ENCODE assay signal across 1 cellular context in the genomic region with DNA sequence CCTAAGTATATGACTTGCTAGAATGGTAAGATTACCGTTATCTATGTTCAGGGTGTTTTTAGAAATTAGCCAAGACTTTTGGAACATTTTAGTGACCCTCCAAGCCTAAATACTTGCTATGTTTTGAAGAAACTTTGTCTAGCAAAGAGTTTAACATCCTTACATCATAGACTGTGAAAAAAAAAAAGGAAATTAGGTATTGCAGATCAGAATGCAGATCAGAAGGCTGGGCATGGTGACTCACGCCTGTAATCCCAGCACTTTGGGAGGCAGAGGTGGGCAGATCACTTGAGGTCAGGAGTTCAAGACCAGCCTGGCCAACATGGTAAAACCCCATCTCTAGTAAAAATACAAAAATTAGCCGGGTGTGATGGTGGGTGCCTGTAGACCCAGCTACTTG. TPM values are rescaled to one million over a fixed set of nuclear protein-coding genes. Genes with fewer than 3 reads are reported as not detected.
"Had no signal": no experiment of that assay in that cellular context is flagged by ENCODE, and none has a peak within 500 bp of the region (broad histone marks: within the 10 kb centered on the region; RNA-seq: fewer than 3 reads in every experiment).

No MANE protein-coding gene starts in this region.

RNA-seq across cellular contexts. Expression of gene MAGI2, which starts 10.7 kb away (rescaled TPM):
- total RNA-seq: T-helper 2 cell treated with Interferon-gamma antibody and Interleukin-4, amounts not matched to agents 100 ng/mL and 5 ng/mL, for 36 hours had no signal
